In the genomic region with DNA sequence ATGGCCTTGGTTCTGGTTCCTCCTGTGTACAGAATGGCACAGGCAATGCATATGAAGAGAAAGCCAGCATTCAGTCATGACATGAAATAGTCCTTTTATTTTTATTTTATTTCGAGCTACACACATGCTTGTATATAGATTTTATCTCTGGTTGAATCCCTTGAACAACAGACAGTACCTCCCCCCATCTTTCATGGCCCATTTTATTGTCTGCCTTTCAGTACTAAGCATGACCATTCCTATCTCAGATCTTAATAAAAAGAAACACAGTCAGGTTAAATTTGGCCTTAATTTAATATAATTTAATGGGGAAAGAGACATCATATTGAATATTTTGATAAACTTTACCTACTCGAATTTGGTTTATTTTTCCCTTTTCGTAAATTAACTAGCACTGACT, we compare ENCODE assay signal across 22 cellular contexts.
DNase-seq lines count a peak whose midpoint lies in the region; ATAC-seq and TF ChIP-seq lines count a peak whose summit lies in the region.
"Had no signal": no experiment of that assay in that cellular context is flagged by ENCODE, and none has a peak within 500 bp of the region (broad histone marks: within the 10 kb centered on the region; RNA-seq: fewer than 3 reads in every experiment).

No MANE protein-coding gene starts in this region.

- H3K79me2 ChIP-seq in SK-N-SH (ENCODE audit: insufficient read depth) (no peaks in the 10 kb centered on the region), smooth muscle cell (ENCODE audit: low read depth) (no peaks in the 10 kb centered on the region)

- H3F3A ChIP-seq in SK-N-SH (replicated peaks; ENCODE audit: insufficient read depth) (no peaks in the 10 kb centered on the region), smooth muscle cell (ENCODE audit: low read depth) (no peaks in the 10 kb centered on the region)

- CTCF ChIA-PET in SK-N-SH (lab: Yijun Ruan, JAX): interaction anchor here (0.9 to 3.7 kb wide), 6 partner anchors 21 to 426 kb away, joined by 3 to 14 read pairs (median 4); no protein-coding TSS in a partner anchor

- TF ChIP-seq RAD21 in SK-N-SH (IDR thresholded peaks at IDR 0.05; ENCODE audit: low read length): no peak

- H2AFZ ChIP-seq in SK-N-SH (ENCODE audit: low read depth) (no peak overlapping the region), smooth muscle cell (ENCODE audit: low read depth) (no peak overlapping the region)

- DNase-seq in SK-N-SH: peak; percentile 51
- no peak for DNase-seq in smooth muscle cell (lab: John Stamatoyannopoulos, UW; ENCODE audit: unreplicated experiment)
- DNase-seq in NCI-H2107 (lab: John Stamatoyannopoulos, UW): no peak
- DNase-seq: 8988T; ACHN; BE2C; C1 segment of cervical spinal cord; CD4-positive, alpha-beta memory T cell; CD4-positive, CD25-positive, alpha-beta regulatory T cell; CD8-positive, alpha-beta memory T cell; COR-L47; DMS 273 treated with DMSO at 0.1 percent for 48 hours; DMS153; DMS53; DMS79; DND-41; EL; GDM1 had no signal

- TF ChIP-seq CTCF in SK-N-SH (IDR thresholded peaks at IDR 0.05): no peak
- no peak for TF ChIP-seq CTCF in VCaP (conservative IDR thresholded peaks at IDR 0.05)
- TF ChIP-seq CTCF in smooth muscle cell (IDR thresholded peaks at IDR 0.05; ENCODE audit: borderline replicate concordance, insufficient read depth, poor library complexity, severe bottlenecking): no peak

- TF ChIP-seq EP300 in SK-N-SH (IDR thresholded peaks at IDR 0.05; ENCODE audit: borderline replicate concordance in 1 of 2, low read depth in 1 of 2, low read length in 1 of 2): no peak

- H3K27me3 ChIP-seq in SK-N-SH (ENCODE audit: insufficient read depth) (no peaks in the 10 kb centered on the region), smooth muscle cell (ENCODE audit: low read depth) (no peaks in the 10 kb centered on the region)
- H3K27me3 ChIP-seq: BLaER1 had no signal

- 41% methylated on average over 3 of the region's 3 CpGs for WGBS in SK-N-SH (ENCODE audit: low lambda C conversion rate)
- 82% methylated on average over 3 of the region's 3 CpGs for WGBS in smooth muscle cell (ENCODE audit: low lambda C conversion rate)

- H3K9ac ChIP-seq in SK-N-SH (no peak overlapping the region), smooth muscle cell (ENCODE audit: low read depth) (no peak overlapping the region)
- H3K9ac ChIP-seq: BLaER1 had no signal

- no peak overlapping the region for H3K4me3 ChIP-seq in SK-N-SH (ENCODE audit: low read depth in 2 of 2, low read length in 1 of 2)
- no peak overlapping the region for H3K4me3 ChIP-seq in smooth muscle cell
- H3K4me3 ChIP-seq: BLaER1, GM12878 had no signal

- H3K27ac ChIP-seq in SK-N-SH (ENCODE audit: low read depth in 2 of 2, low read length in 1 of 2): peak overlapping the region in 1 of 2 experiments; percentile 74; a peak in 2 of 4 replicates
- peak overlapping the region; percentile 5; the same call in 1 of the 2 replicates for H3K27ac ChIP-seq in VCaP
- no peak overlapping the region for H3K27ac ChIP-seq in smooth muscle cell (ENCODE audit: low read depth)
- H3K27ac ChIP-seq: BLaER1 had no signal

- POLR2A ChIA-PET in SK-N-SH (lab: Yijun Ruan, JAX): no interaction called here

- no peaks in the 10 kb centered on the region for H3K9me2 ChIP-seq in SK-N-SH

- H3K9me3 ChIP-seq in SK-N-SH (peaks cover 15% of the 10 kb centered on the region), smooth muscle cell (replicated peaks; ENCODE audit: low read depth) (peaks cover 10% of the 10 kb centered on the region)
- H3K9me3 ChIP-seq: BE2C had no signal

- H3K36me3 ChIP-seq in SK-N-SH (replicated peaks in 1 of 2; ENCODE audit: control insufficient read depth in 1 of 2, insufficient read depth in 2 of 2, low read length in 1 of 2) (no peaks in the 10 kb centered on the region), smooth muscle cell (ENCODE audit: low read depth) (no peaks in the 10 kb centered on the region)
- H3K36me3 ChIP-seq: BE2C, BLaER1 had no signal

- H4K20me1 ChIP-seq in SK-N-SH (ENCODE audit: insufficient read depth) (no peaks in the 10 kb centered on the region), smooth muscle cell (ENCODE audit: low read depth) (no peaks in the 10 kb centered on the region)
- H4K20me1 ChIP-seq: BLaER1 had no signal

- H3K4me2 ChIP-seq in SK-N-SH: no peak overlapping the region
- H3K4me2 ChIP-seq in smooth muscle cell: no peak overlapping the region
- H3K4me2 ChIP-seq: BLaER1 had no signal

- ATAC-seq in HG03097 (IDR thresholded peaks at IDR 0.05; ENCODE audit: low FRiP score, unreplicated experiment): no peak
- ATAC-seq: GM12878 had no signal

- H3K4me1 ChIP-seq in SK-N-SH (ENCODE audit: control insufficient read depth in 1 of 2, insufficient read depth in 2 of 2, low read depth in 1 of 2, low read length in 1 of 2) (peaks cover 0 to 5% of the 10 kb centered on the region in 2 experiments; a peak in 2 of 4 replicates), smooth muscle cell (ENCODE audit: low read depth) (no peaks in the 10 kb centered on the region)
- H3K4me1 ChIP-seq: BE2C, BLaER1 had no signal

TF ChIP-seq in SK-N-SH, 30 proteins besides CTCF, POLR2A, EP300 and RAD21:
- TF ChIP-seq FOXJ3 (CRISPR knock-in tag; IDR thresholded peaks at IDR 0.05) (no peak), GABPA (IDR thresholded peaks at IDR 0.05; ENCODE audit: low read depth) (no peak), GATA2 (CRISPR knock-in tag; IDR thresholded peaks at IDR 0.05) (peak; percentile 88), NFIC (IDR thresholded peaks at IDR 0.05; ENCODE audit: borderline replicate concordance) (no peak), MEF2A (IDR thresholded peaks at IDR 0.05; ENCODE audit: borderline replicate concordance, low read depth) (no peak)
